Comparison of ENCODE assay signal across 1 cellular context in genomic region chr7:71486856-71487628, GRCh38.
TF ChIP-seq lines count a peak whose summit lies in the region.

No MANE protein-coding gene starts in this region.

TF ChIP-seq in GM23338, 12 proteins besides CTCF, POLR2A, EP300 and RAD21 (continued from another document):
- TF ChIP-seq REST (IDR thresholded peaks at IDR 0.05; ENCODE audit: unreplicated experiment) (no peak), STAT1 (IDR thresholded peaks at IDR 0.05; ENCODE audit: unreplicated experiment) (no peak), POLR2AphosphoS5 (IDR thresholded peaks at IDR 0.05; ENCODE audit: low read depth) (no peak), EZH2 (IDR thresholded peaks at IDR 0.05; ENCODE audit: low read depth, unreplicated experiment) (no peak), ETS1 (IDR thresholded peaks at IDR 0.05) (no peak), ZNF331 (CRISPR knock-in tag; IDR thresholded peaks at IDR 0.05; ENCODE audit: low read depth) (no peak)
- TF ChIP-seq, protein P1, sequence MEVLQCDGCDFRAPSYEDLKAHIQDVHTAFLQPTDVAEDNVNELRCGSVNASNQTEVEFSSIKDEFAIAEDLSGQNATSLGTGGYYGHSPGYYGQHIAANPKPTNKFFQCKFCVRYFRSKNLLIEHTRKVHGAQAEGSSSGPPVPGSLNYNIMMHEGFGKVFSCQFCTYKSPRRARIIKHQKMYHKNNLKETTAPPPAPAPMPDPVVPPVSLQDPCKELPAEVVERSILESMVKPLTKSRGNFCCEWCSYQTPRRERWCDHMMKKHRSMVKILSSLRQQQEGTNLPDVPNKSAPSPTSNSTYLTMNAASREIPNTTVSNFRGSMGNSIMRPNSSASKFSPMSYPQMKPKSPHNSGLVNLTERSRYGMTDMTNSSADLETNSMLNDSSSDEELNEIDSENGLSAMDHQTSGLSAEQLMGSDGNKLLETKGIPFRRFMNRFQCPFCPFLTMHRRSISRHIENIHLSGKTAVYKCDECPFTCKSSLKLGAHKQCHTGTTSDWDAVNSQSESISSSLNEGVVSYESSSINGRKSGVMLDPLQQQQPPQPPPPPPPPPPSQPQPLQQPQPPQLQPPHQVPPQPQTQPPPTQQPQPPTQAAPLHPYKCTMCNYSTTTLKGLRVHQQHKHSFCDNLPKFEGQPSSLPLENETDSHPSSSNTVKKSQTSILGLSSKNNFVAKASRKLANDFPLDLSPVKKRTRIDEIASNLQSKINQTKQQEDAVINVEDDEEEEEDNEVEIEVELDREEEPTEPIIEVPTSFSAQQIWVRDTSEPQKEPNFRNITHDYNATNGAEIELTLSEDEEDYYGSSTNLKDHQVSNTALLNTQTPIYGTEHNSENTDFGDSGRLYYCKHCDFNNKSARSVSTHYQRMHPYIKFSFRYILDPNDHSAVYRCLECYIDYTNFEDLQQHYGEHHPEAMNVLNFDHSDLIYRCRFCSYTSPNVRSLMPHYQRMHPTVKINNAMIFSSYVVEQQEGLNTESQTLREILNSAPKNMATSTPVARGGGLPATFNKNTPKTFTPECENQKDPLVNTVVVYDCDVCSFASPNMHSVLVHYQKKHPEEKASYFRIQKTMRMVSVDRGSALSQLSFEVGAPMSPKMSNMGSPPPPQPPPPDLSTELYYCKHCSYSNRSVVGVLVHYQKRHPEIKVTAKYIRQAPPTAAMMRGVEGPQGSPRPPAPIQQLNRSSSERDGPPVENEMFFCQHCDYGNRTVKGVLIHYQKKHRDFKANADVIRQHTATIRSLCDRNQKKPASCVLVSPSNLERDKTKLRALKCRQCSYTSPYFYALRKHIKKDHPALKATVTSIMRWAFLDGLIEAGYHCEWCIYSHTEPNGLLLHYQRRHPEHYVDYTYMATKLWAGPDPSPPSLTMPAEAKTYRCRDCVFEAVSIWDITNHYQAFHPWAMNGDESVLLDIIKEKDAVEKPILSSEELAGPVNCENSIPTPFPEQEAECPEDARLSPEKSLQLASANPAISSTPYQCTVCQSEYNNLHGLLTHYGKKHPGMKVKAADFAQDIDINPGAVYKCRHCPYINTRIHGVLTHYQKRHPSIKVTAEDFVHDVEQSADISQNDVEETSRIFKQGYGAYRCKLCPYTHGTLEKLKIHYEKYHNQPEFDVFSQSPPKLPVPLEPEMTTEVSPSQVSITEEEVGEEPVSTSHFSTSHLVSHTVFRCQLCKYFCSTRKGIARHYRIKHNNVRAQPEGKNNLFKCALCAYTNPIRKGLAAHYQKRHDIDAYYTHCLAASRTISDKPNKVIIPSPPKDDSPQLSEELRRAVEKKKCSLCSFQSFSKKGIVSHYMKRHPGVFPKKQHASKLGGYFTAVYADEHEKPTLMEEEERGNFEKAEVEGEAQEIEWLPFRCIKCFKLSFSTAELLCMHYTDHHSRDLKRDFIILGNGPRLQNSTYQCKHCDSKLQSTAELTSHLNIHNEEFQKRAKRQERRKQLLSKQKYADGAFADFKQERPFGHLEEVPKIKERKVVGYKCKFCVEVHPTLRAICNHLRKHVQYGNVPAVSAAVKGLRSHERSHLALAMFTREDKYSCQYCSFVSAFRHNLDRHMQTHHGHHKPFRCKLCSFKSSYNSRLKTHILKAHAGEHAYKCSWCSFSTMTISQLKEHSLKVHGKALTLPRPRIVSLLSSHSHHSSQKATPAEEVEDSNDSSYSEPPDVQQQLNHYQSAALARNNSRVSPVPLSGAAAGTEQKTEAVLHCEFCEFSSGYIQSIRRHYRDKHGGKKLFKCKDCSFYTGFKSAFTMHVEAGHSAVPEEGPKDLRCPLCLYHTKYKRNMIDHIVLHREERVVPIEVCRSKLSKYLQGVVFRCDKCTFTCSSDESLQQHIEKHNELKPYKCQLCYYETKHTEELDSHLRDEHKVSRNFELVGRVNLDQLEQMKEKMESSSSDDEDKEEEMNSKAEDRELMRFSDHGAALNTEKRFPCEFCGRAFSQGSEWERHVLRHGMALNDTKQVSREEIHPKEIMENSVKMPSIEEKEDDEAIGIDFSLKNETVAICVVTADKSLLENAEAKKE (CRISPR knock-in tag; IDR thresholded peaks at IDR 0.05): no peak
